Comparison of ENCODE assay signal across 1 cellular context in the genomic region with DNA sequence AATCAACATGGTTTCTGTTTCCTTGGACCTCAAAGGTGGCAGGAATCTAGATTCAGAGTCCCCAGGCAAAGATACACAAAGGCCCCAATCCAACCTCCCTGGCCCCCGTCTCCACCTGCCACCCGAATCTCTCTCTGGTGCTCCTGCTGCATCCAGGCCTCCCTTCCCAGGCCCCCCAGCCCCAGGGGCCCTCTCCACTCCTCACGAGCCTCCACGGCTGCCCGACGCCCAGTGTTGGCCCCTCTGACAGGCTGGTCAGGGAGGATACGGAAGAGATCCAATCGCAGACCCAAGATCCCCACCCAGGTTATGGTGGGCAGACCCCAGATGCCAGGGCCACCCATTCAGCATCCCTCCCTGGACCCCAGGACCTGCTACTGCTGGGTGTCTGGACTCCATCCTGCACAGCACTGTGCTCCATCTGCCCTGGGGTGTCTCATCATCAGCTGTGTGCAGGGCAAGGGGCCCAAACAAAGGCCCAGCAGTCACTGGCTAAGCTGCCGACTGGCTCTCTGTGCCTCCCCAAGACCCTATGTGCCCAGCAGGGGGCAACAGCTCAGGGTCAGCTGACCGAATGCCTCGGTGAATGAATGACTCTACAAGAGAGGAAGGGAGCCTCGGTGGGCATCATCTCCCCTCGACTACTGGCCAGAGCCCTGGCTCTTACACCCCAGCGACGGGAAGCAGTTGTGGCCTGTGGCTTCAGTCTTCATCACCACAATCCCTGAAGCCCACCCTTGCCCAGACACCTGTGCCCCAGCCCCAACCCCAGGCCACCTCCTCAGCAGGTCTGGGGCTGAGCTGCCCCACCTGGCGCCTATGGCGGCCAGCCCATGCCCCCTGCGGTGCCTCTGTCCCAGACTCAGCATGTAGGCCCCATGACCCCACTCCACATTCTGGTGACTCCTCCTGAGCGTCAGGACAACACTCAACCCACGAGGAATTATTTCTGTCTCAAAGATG.
TF ChIP-seq lines count a peak whose summit lies in the region.

No MANE protein-coding gene starts in this region.

TF ChIP-seq in GM23338, 12 proteins besides CTCF, POLR2A, EP300 and RAD21 (continued from another document):
- TF ChIP-seq, protein P1, sequence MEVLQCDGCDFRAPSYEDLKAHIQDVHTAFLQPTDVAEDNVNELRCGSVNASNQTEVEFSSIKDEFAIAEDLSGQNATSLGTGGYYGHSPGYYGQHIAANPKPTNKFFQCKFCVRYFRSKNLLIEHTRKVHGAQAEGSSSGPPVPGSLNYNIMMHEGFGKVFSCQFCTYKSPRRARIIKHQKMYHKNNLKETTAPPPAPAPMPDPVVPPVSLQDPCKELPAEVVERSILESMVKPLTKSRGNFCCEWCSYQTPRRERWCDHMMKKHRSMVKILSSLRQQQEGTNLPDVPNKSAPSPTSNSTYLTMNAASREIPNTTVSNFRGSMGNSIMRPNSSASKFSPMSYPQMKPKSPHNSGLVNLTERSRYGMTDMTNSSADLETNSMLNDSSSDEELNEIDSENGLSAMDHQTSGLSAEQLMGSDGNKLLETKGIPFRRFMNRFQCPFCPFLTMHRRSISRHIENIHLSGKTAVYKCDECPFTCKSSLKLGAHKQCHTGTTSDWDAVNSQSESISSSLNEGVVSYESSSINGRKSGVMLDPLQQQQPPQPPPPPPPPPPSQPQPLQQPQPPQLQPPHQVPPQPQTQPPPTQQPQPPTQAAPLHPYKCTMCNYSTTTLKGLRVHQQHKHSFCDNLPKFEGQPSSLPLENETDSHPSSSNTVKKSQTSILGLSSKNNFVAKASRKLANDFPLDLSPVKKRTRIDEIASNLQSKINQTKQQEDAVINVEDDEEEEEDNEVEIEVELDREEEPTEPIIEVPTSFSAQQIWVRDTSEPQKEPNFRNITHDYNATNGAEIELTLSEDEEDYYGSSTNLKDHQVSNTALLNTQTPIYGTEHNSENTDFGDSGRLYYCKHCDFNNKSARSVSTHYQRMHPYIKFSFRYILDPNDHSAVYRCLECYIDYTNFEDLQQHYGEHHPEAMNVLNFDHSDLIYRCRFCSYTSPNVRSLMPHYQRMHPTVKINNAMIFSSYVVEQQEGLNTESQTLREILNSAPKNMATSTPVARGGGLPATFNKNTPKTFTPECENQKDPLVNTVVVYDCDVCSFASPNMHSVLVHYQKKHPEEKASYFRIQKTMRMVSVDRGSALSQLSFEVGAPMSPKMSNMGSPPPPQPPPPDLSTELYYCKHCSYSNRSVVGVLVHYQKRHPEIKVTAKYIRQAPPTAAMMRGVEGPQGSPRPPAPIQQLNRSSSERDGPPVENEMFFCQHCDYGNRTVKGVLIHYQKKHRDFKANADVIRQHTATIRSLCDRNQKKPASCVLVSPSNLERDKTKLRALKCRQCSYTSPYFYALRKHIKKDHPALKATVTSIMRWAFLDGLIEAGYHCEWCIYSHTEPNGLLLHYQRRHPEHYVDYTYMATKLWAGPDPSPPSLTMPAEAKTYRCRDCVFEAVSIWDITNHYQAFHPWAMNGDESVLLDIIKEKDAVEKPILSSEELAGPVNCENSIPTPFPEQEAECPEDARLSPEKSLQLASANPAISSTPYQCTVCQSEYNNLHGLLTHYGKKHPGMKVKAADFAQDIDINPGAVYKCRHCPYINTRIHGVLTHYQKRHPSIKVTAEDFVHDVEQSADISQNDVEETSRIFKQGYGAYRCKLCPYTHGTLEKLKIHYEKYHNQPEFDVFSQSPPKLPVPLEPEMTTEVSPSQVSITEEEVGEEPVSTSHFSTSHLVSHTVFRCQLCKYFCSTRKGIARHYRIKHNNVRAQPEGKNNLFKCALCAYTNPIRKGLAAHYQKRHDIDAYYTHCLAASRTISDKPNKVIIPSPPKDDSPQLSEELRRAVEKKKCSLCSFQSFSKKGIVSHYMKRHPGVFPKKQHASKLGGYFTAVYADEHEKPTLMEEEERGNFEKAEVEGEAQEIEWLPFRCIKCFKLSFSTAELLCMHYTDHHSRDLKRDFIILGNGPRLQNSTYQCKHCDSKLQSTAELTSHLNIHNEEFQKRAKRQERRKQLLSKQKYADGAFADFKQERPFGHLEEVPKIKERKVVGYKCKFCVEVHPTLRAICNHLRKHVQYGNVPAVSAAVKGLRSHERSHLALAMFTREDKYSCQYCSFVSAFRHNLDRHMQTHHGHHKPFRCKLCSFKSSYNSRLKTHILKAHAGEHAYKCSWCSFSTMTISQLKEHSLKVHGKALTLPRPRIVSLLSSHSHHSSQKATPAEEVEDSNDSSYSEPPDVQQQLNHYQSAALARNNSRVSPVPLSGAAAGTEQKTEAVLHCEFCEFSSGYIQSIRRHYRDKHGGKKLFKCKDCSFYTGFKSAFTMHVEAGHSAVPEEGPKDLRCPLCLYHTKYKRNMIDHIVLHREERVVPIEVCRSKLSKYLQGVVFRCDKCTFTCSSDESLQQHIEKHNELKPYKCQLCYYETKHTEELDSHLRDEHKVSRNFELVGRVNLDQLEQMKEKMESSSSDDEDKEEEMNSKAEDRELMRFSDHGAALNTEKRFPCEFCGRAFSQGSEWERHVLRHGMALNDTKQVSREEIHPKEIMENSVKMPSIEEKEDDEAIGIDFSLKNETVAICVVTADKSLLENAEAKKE (CRISPR knock-in tag; IDR thresholded peaks at IDR 0.05) = no peak
